In the genomic region with DNA sequence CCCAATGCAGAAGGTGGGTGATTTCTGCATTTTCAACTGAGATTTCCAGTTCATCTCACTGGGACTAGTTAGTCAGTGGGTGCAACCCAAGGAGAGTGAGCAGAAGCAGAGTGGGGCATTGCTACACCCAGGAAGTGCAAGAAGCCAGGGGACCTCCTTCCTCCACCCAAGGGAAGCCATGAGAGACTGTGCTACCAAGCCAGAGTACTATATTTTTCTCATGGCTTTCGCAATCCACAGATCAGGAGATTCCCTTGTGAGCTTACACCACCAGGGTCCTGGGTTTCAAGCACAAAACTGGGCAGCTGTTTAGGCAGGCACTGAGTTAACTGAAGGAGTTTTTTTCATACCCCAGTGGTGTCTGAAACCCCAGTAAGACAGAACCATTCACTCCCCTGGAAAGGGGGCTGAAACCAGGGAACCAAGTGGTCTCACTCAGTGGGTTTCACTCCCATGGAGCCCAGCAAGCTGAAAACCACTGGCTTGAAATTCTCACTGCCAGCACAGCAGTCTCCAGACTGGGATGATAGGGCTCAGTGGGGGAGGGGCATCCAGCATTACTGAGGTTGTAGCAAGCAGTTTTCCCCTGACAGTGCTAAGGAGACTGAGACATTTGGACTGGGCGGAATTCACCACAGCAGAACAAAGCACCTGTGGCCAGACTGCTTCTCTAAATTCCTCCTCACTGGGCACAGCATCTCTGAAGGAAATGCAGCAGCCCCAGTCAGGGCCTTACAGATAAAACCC, we compare ENCODE assay signal across 23 cellular contexts.
"Had no signal": no experiment of that assay in that cellular context is flagged by ENCODE, and none has a peak within 500 bp of the region (broad histone marks: within the 10 kb centered on the region; RNA-seq: fewer than 3 reads in every experiment).

No MANE protein-coding gene starts in this region.

- H3K27me3 ChIP-seq: colonic mucosa, dorsolateral prefrontal cortex, esophagus squamous epithelium, gastrocnemius medialis, heart left ventricle, transverse colon, uterus had no signal

- H3K4me3 ChIP-seq: colonic mucosa, dorsolateral prefrontal cortex, esophagus squamous epithelium, gastrocnemius medialis, heart left ventricle, transverse colon, uterus had no signal

- H3K36me3 ChIP-seq: colonic mucosa, esophagus squamous epithelium, gastrocnemius medialis, heart left ventricle, transverse colon, uterus had no signal

- H3K27ac ChIP-seq: colonic mucosa, dorsolateral prefrontal cortex, esophagus squamous epithelium, gastrocnemius medialis, heart left ventricle, transverse colon, uterus had no signal

- H3K4me1 Mint-ChIP-seq: activated CD4-positive, alpha-beta T cell treated with anti-CD3 and anti-CD28 coated beads, Interleukin-2, amount 10 ng/mL, durations not matched to agents 7 days and 5 days; activated CD8-positive, alpha-beta memory T cell treated with anti-CD3 and anti-CD28 coated beads, Interleukin-2, amount 10 ng/mL, durations not matched to agents 7 days and 5 days; central memory CD8-positive, alpha-beta T cell; memory B cell; stimulated activated memory B cell treated with anti-CD40 and anti-IgM and Interleukin-4, amounts not matched to agents 10 μg/mL and 1 μg/mL and 100 μg/mL, for 72 hours had no signal

- H3K4me1 ChIP-seq: colonic mucosa, esophagus squamous epithelium, gastrocnemius medialis, heart left ventricle, transverse colon, uterus had no signal

- DNase-seq: activated CD4-positive, alpha-beta T cell treated with anti-CD3 and anti-CD28 coated beads, Interleukin-2, amount 10 ng/mL, durations not matched to agents 7 days and 5 days; activated CD8-positive, alpha-beta memory T cell treated with anti-CD3 and anti-CD28 coated beads, Interleukin-2, amount 10 ng/mL, durations not matched to agents 7 days and 5 days; activated CD8-positive, alpha-beta T cell treated with anti-CD3 and anti-CD28 coated beads for 36 hours; activated gamma-delta T cell; activated T-cell treated with anti-CD3 and anti-CD28 coated beads for 4 hours; colonic mucosa; dorsolateral prefrontal cortex; esophagus squamous epithelium; gastrocnemius medialis; heart left ventricle; left colon; occipital lobe; small intestine; T-helper 9 cell; transverse colon; uterus had no signal

- ATAC-seq: activated CD8-positive, alpha-beta memory T cell treated with anti-CD3 and anti-CD28 coated beads, Interleukin-2, amount 10 ng/mL, durations not matched to agents 7 days and 5 days; activated CD8-positive, alpha-beta T cell treated with anti-CD3 and anti-CD28 coated beads for 36 hours; activated naive CD4-positive, alpha-beta T cell treated with anti-CD3 and anti-CD28 coated beads, Interleukin-2, amount 50 U/mL, for 72 hours; gastrocnemius medialis; heart left ventricle; left colon; sciatic nerve; stimulated activated memory B cell treated with anti-CD40 and anti-IgM and Interleukin-4, amounts not matched to agents 10 μg/mL and 1 μg/mL and 100 μg/mL, for 72 hours had no signal

- H3K27ac Mint-ChIP-seq: activated CD4-positive, alpha-beta T cell treated with anti-CD3 and anti-CD28 coated beads, Interleukin-2, amount 10 ng/mL, durations not matched to agents 7 days and 5 days; activated CD8-positive, alpha-beta memory T cell treated with anti-CD3 and anti-CD28 coated beads, Interleukin-2, amount 10 ng/mL, durations not matched to agents 7 days and 5 days; activated CD8-positive, alpha-beta T cell treated with anti-CD3 and anti-CD28 coated beads for 36 hours; activated naive CD4-positive, alpha-beta T cell treated with anti-CD3 and anti-CD28 coated beads, Interleukin-2, amount 50 U/mL, for 72 hours; activated T-helper 1 cell treated with anti-CD3 and anti-CD28 coated beads, Interleukin-12 subunit alpha, Interleukin-12 subunit beta, Interleukin-2, Interleukin-4 antibody, amounts not matched to agents 30 ng/mL and 10 ng/mL and 1 ng/mL, durations not matched to agents 14 hours and 24 hours and 36 hours; memory B cell; nephron; stimulated activated memory B cell treated with anti-CD40 and anti-IgM and Interleukin-4, amounts not matched to agents 10 μg/mL and 1 μg/mL and 100 μg/mL, for 72 hours had no signal

- H3K36me3 Mint-ChIP-seq: activated CD8-positive, alpha-beta memory T cell treated with anti-CD3 and anti-CD28 coated beads, Interleukin-2, amount 10 ng/mL, durations not matched to agents 7 days and 5 days; memory B cell; stimulated activated memory B cell treated with anti-CD40 and anti-IgM and Interleukin-4, amounts not matched to agents 10 μg/mL and 1 μg/mL and 100 μg/mL, for 72 hours had no signal

- H3K4me3 Mint-ChIP-seq: activated CD4-positive, alpha-beta T cell treated with anti-CD3 and anti-CD28 coated beads, Interleukin-2, amount 10 ng/mL, durations not matched to agents 7 days and 5 days; activated CD8-positive, alpha-beta memory T cell treated with anti-CD3 and anti-CD28 coated beads, Interleukin-2, amount 10 ng/mL, durations not matched to agents 7 days and 5 days; activated CD8-positive, alpha-beta T cell treated with anti-CD3 and anti-CD28 coated beads for 36 hours; activated T-helper 1 cell treated with anti-CD3 and anti-CD28 coated beads, Interleukin-12 subunit alpha, Interleukin-12 subunit beta, Interleukin-2, Interleukin-4 antibody, amounts not matched to agents 30 ng/mL and 10 ng/mL and 1 ng/mL, durations not matched to agents 14 hours and 24 hours and 36 hours; central memory CD8-positive, alpha-beta T cell; memory B cell; nephron; stimulated activated memory B cell treated with anti-CD40 and anti-IgM and Interleukin-4, amounts not matched to agents 10 μg/mL and 1 μg/mL and 100 μg/mL, for 72 hours had no signal

- H3K27me3 Mint-ChIP-seq: activated CD4-positive, alpha-beta T cell treated with anti-CD3 and anti-CD28 coated beads, Interleukin-2, amount 10 ng/mL, durations not matched to agents 7 days and 5 days; activated CD8-positive, alpha-beta memory T cell treated with anti-CD3 and anti-CD28 coated beads, Interleukin-2, amount 10 ng/mL, durations not matched to agents 7 days and 5 days; activated CD8-positive, alpha-beta T cell treated with anti-CD3 and anti-CD28 coated beads for 36 hours; central memory CD8-positive, alpha-beta T cell; memory B cell; stimulated activated memory B cell treated with anti-CD40 and anti-IgM and Interleukin-4, amounts not matched to agents 10 μg/mL and 1 μg/mL and 100 μg/mL, for 72 hours had no signal

- H3K9me3 ChIP-seq: colonic mucosa, gastrocnemius medialis, transverse colon, uterus had no signal
